Comparison of ENCODE assay signal across 1 cellular context in genomic region chr22:19966908-19967750, GRCh38.
TF ChIP-seq lines count a peak whose summit lies in the region.

No MANE protein-coding gene starts in this region.

TF ChIP-seq in H1, 55 proteins besides CTCF, POLR2A, EP300 and RAD21:
- TF ChIP-seq HDAC2 (IDR thresholded peaks at IDR 0.05; ENCODE audit: borderline replicate concordance in 1 of 2, low read depth in 2 of 2, low read length in 2 of 2) (no peak), CTBP2 (IDR thresholded peaks at IDR 0.05; ENCODE audit: borderline replicate concordance, insufficient read depth, insufficient read length, low read length) (no peak), SP2 (IDR thresholded peaks at IDR 0.05; ENCODE audit: low read length) (no peak), SRF (IDR thresholded peaks at IDR 0.05; ENCODE audit: low read depth, low read length) (no peak), RBBP5 (IDR thresholded peaks at IDR 0.05; ENCODE audit: borderline replicate concordance, low read depth, low read length) (no peak), SAP30 (IDR thresholded peaks at IDR 0.05; ENCODE audit: insufficient read depth, insufficient replicate concordance, low read length) (no peak), TBP (IDR thresholded peaks at IDR 0.05; ENCODE audit: low read depth, low read length) (no peak), EZH2 (IDR thresholded peaks at IDR 0.05; ENCODE audit: low read depth, low read length, severe bottlenecking) (no peak), SP4 (IDR thresholded peaks at IDR 0.05; ENCODE audit: low read length) (no peak), CHD7 (IDR thresholded peaks at IDR 0.05; ENCODE audit: insufficient replicate concordance, low read length) (no peak), SUZ12 (IDR thresholded peaks at IDR 0.05; ENCODE audit: low read length) (no peak), ATF3 (IDR thresholded peaks at IDR 0.05; ENCODE audit: insufficient read depth, low read depth, low read length) (no peak), HDAC6 (IDR thresholded peaks at IDR 0.05; ENCODE audit: low read depth, low read length) (no peak), POU5F1 (IDR thresholded peaks at IDR 0.05; ENCODE audit: low read depth, low read length) (no peak), GABPA (IDR thresholded peaks at IDR 0.05; ENCODE audit: borderline replicate concordance, insufficient read depth, low read length) (no peak), CREB1 (IDR thresholded peaks at IDR 0.05) (no peak), CHD2 (IDR thresholded peaks at IDR 0.05; ENCODE audit: low read length) (no peak), SP1 (IDR thresholded peaks at IDR 0.05; ENCODE audit: low read depth, low read length) (no peak), SIX5 (IDR thresholded peaks at IDR 0.05; ENCODE audit: low read depth, low read length) (no peak), CBX8 (IDR thresholded peaks at IDR 0.05; ENCODE audit: borderline replicate concordance, low read depth, low read length) (no peak)
TF ChIP-seq in H1: peak in this region for 0.
